Comparison of ENCODE assay signal across 22 cellular contexts in genomic region chr7:31940167-31940566, GRCh38.
DNase-seq lines count a peak whose midpoint lies in the region; ATAC-seq, FAIRE-seq and TF ChIP-seq lines count a peak whose summit lies in the region.
"Had no signal": no experiment of that assay in that cellular context is flagged by ENCODE, and none has a peak within 500 bp of the region (broad histone marks: within the 10 kb centered on the region; RNA-seq: fewer than 3 reads in every experiment).

No MANE protein-coding gene starts in this region.

- 86% methylated on average over 1 of the region's 1 CpG for WGBS in A549 (ENCODE audit: missing lambda C conversion rate)
- 89% methylated on average over 1 of the region's 1 CpG for WGBS in mesenchymal stem cell

- no peak overlapping the region for H4K91ac ChIP-seq in mesenchymal stem cell (ENCODE audit: low read length)

- H3K4me3 Mint-ChIP-seq in activated CD4-positive, alpha-beta T cell treated with anti-CD3 and anti-CD28 coated beads, Interleukin-2, amount 10 ng/mL, durations not matched to agents 24 days and 14 days = no peak overlapping the region
- H3K4me3 Mint-ChIP-seq in chondrocyte (ENCODE audit: unreplicated experiment) = no peak overlapping the region
- H3K4me3 Mint-ChIP-seq in CD8-positive, alpha-beta T cell = no peak overlapping the region
- H3K4me3 Mint-ChIP-seq: CD4-positive, alpha-beta memory T cell; HFFc6 had no signal

- H3K4me3 ChIP-seq in A549 (no peak overlapping the region), RWPE2 (ENCODE audit: severe bottlenecking) (no peak overlapping the region), mesenchymal stem cell (ENCODE audit: insufficient read depth in 1 of 2, low read depth in 1 of 2, low read length in 2 of 2) (no peak overlapping the region)
- H3K4me3 ChIP-seq in CD8-positive, alpha-beta T cell (ENCODE audit: low read depth, low read length) = no peak overlapping the region
- H3K4me3 ChIP-seq: GM12878, GM23248, HAP-1 had no signal

- intact Hi-C loops in activated CD4-positive, alpha-beta T cell treated with anti-CD3 and anti-CD28 coated beads, Interleukin-2, amount 10 ng/mL, durations not matched to agents 24 days and 14 days (cut with micrococcal nuclease) = no loop called here
- intact Hi-C loops in CD8-positive, alpha-beta T cell (cut with DNase I, micrococcal nuclease) = no loop called here

- H3K36me3 Mint-ChIP-seq in activated CD4-positive, alpha-beta T cell treated with anti-CD3 and anti-CD28 coated beads, Interleukin-2, amount 10 ng/mL, durations not matched to agents 24 days and 14 days (ENCODE audit: low read depth) = no peaks in the 10 kb centered on the region
- H3K36me3 Mint-ChIP-seq in chondrocyte (ENCODE audit: low read depth) = peaks cover 2% of the 10 kb centered on the region
- no peaks in the 10 kb centered on the region for H3K36me3 Mint-ChIP-seq in CD8-positive, alpha-beta T cell
- H3K36me3 Mint-ChIP-seq: CD4-positive, alpha-beta memory T cell had no signal

- TF ChIP-seq EP300 in A549 (IDR thresholded peaks at IDR 0.05) = no peak

- H2BK120ac ChIP-seq in mesenchymal stem cell (ENCODE audit: low read depth, low read length) = no peak overlapping the region

- no peak overlapping the region for H3K9ac ChIP-seq in mesenchymal stem cell (ENCODE audit: low read length)
- H3K9ac ChIP-seq: GM23248 had no signal

- POLR2A ChIA-PET in A549 (lab: Yijun Ruan, JAX) = no interaction called here
- POLR2A ChIA-PET in CD8-positive, alpha-beta T cell (lab: Charles Lee) = no interaction called here

- no peaks in the 10 kb centered on the region for H3K27me3 Mint-ChIP-seq in activated CD4-positive, alpha-beta T cell treated with anti-CD3 and anti-CD28 coated beads, Interleukin-2, amount 10 ng/mL, durations not matched to agents 24 days and 14 days
- no peaks in the 10 kb centered on the region for H3K27me3 Mint-ChIP-seq in chondrocyte (ENCODE audit: low read depth)
- no peaks in the 10 kb centered on the region for H3K27me3 Mint-ChIP-seq in CD8-positive, alpha-beta T cell (ENCODE audit: low read depth)
- H3K27me3 Mint-ChIP-seq: CD4-positive, alpha-beta memory T cell had no signal

- peaks cover 15% of the 10 kb centered on the region for H3K79me1 ChIP-seq in mesenchymal stem cell (replicated peaks; ENCODE audit: low read length, poor library complexity, severe bottlenecking)

- H3K4ac ChIP-seq in mesenchymal stem cell (ENCODE audit: low read depth in 1 of 2, low read length in 2 of 2) = no peak overlapping the region

- no peak overlapping the region for H2AK5ac ChIP-seq in mesenchymal stem cell (ENCODE audit: low read length, severe bottlenecking)

- no peak for DNase-seq in A549 (ENCODE audit: low read depth in 1 of 2, low spot score in 1 of 2)
- no peak for DNase-seq in H54 (ENCODE audit: insufficient read length, low spot score)
- no peak for DNase-seq in RWPE2 (ENCODE audit: low spot score)
- no peak for DNase-seq in mesenchymal stem cell
- no peak for DNase-seq in activated CD4-positive, alpha-beta T cell treated with anti-CD3 and anti-CD28 coated beads, Interleukin-2, amount 10 ng/mL, durations not matched to agents 24 days and 14 days
- DNase-seq in chondrocyte (ENCODE audit: low spot score) = no peak
- no peak for DNase-seq in CD8-positive, alpha-beta T cell
- DNase-seq: 8988T; C1 segment of cervical spinal cord; Caco-2; CD4-positive, alpha-beta memory T cell; DMS 273 treated with DMSO at 0.1 percent for 48 hours; DMS79; EL; GDM1; GM23248; HFFc6 had no signal

- H3K14ac ChIP-seq in mesenchymal stem cell (ENCODE audit: low read length in 2 of 2) = no peak overlapping the region

- peaks cover 12% of the 10 kb centered on the region; the same call in 2 of the 3 replicates for H3K9me3 ChIP-seq in A549
- no peaks in the 10 kb centered on the region for H3K9me3 ChIP-seq in RWPE2 (ENCODE audit: severe bottlenecking)
- H3K9me3 ChIP-seq in mesenchymal stem cell (ENCODE audit: control insufficient read depth, low read length) = peaks cover 3% of the 10 kb centered on the region
- no peaks in the 10 kb centered on the region for H3K9me3 ChIP-seq in CD8-positive, alpha-beta T cell (ENCODE audit: low read length)
- H3K9me3 ChIP-seq: Caco-2, HAP-1 had no signal

- CTCF ChIA-PET in A549 (lab: Yijun Ruan, JAX) = interaction anchor here (0.8 kb wide), 1 partner anchor 196 kb away, joined by 4 read pairs; no protein-coding TSS in a partner anchor
- CTCF ChIA-PET in CD8-positive, alpha-beta T cell (lab: Charles Lee) = no interaction called here

- H2BK12ac ChIP-seq in mesenchymal stem cell (ENCODE audit: low read length in 2 of 2) = no peak overlapping the region

- H3K4me1 ChIP-seq in A549 (peaks cover 80% of the 10 kb centered on the region), RWPE2 (ENCODE audit: insufficient read depth, poor library complexity, severe bottlenecking) (peaks cover 38% of the 10 kb centered on the region), mesenchymal stem cell (ENCODE audit: control insufficient read depth, insufficient read depth, low read depth, low read length) (peaks cover 5% of the 10 kb centered on the region)
- H3K4me1 ChIP-seq in CD8-positive, alpha-beta T cell (ENCODE audit: insufficient read depth, low read length) = no peaks in the 10 kb centered on the region
- H3K4me1 ChIP-seq: Caco-2, HAP-1 had no signal

- no peak overlapping the region for H3K23ac ChIP-seq in mesenchymal stem cell (ENCODE audit: low read length in 2 of 2)

- H3K4me2 ChIP-seq in A549 (peak overlapping the region; percentile 71; the same call in 2 of the 3 replicates), mesenchymal stem cell (ENCODE audit: low read length, poor library complexity, severe bottlenecking) (no peak overlapping the region)

- TF ChIP-seq RAD21 in A549 (conservative IDR thresholded peaks at IDR 0.05 in 1 of 2, IDR thresholded peaks at IDR 0.05 in 1 of 2) = no peak

- no peaks in the 10 kb centered on the region for H3K36me3 ChIP-seq in RWPE2 (ENCODE audit: low read depth)
- no peaks in the 10 kb centered on the region for H3K36me3 ChIP-seq in mesenchymal stem cell (ENCODE audit: control insufficient read depth in 1 of 2, insufficient read depth in 2 of 2, low read depth in 1 of 2, low read length in 2 of 2)
- no peaks in the 10 kb centered on the region for H3K36me3 ChIP-seq in CD8-positive, alpha-beta T cell (ENCODE audit: insufficient read depth, low read length)
- H3K36me3 ChIP-seq: HAP-1 had no signal

- no peak overlapping the region for H2BK15ac ChIP-seq in mesenchymal stem cell (ENCODE audit: low read depth, poor library complexity, severe bottlenecking)

- H3K27me3 ChIP-seq in RWPE2 (ENCODE audit: insufficient read depth, poor library complexity, severe bottlenecking) = no peaks in the 10 kb centered on the region
- no peaks in the 10 kb centered on the region for H3K27me3 ChIP-seq in mesenchymal stem cell (ENCODE audit: control insufficient read depth in 1 of 2, insufficient read depth in 1 of 2, low read length in 2 of 2)
- no peaks in the 10 kb centered on the region for H3K27me3 ChIP-seq in CD8-positive, alpha-beta T cell (ENCODE audit: insufficient read depth, low read length)

- no peak overlapping the region for H3K27ac Mint-ChIP-seq in activated CD4-positive, alpha-beta T cell treated with anti-CD3 and anti-CD28 coated beads, Interleukin-2, amount 10 ng/mL, durations not matched to agents 24 days and 14 days
- H3K27ac Mint-ChIP-seq in chondrocyte (ENCODE audit: unreplicated experiment) = no peak overlapping the region
- no peak overlapping the region for H3K27ac Mint-ChIP-seq in CD8-positive, alpha-beta T cell
- H3K27ac Mint-ChIP-seq: HFFc6 had no signal

- H3K4me1 Mint-ChIP-seq in activated CD4-positive, alpha-beta T cell treated with anti-CD3 and anti-CD28 coated beads, Interleukin-2, amount 10 ng/mL, durations not matched to agents 24 days and 14 days = no peaks in the 10 kb centered on the region
- peaks cover 14% of the 10 kb centered on the region for H3K4me1 Mint-ChIP-seq in chondrocyte (ENCODE audit: low read depth)
- no peaks in the 10 kb centered on the region for H3K4me1 Mint-ChIP-seq in CD8-positive, alpha-beta T cell (ENCODE audit: low read depth)
- H3K4me1 Mint-ChIP-seq: CD4-positive, alpha-beta memory T cell had no signal

- no peak overlapping the region for H4K8ac ChIP-seq in mesenchymal stem cell (ENCODE audit: low read length)

- TF ChIP-seq POLR2A in A549 (IDR thresholded peaks at IDR 0.05; ENCODE audit: low read length) (no peak), H54 (IDR thresholded peaks at IDR 0.05; ENCODE audit: low read depth, low read length) (no peak)

- H2AFZ ChIP-seq in mesenchymal stem cell (ENCODE audit: low read depth, low read length) = no peak overlapping the region
- H2AFZ ChIP-seq: GM23248 had no signal

- no peaks in the 10 kb centered on the region for H3K9me3 Mint-ChIP-seq in activated CD4-positive, alpha-beta T cell treated with anti-CD3 and anti-CD28 coated beads, Interleukin-2, amount 10 ng/mL, durations not matched to agents 24 days and 14 days
- no peaks in the 10 kb centered on the region for H3K9me3 Mint-ChIP-seq in chondrocyte (ENCODE audit: low read depth)
- no peaks in the 10 kb centered on the region for H3K9me3 Mint-ChIP-seq in CD8-positive, alpha-beta T cell

- ATAC-seq in A549 (no peak), RWPE2 (ENCODE audit: low read depth) (no peak), GM18868 (IDR thresholded peaks at IDR 0.05; ENCODE audit: unreplicated experiment) (no peak)
- ATAC-seq in CD8-positive, alpha-beta T cell = no peak
- ATAC-seq: GM12878 had no signal

- H2BK5ac ChIP-seq in mesenchymal stem cell (ENCODE audit: low read depth, low read length, poor library complexity, severe bottlenecking) = no peak overlapping the region

- H3K27ac ChIP-seq in A549 (peak overlapping the region; percentile 78 to 85), RWPE2 (ENCODE audit: poor library complexity, severe bottlenecking) (peak overlapping the region; percentile 89), mesenchymal stem cell (ENCODE audit: low read length, poor library complexity, severe bottlenecking) (peak overlapping the region; percentile 66)
- no peak overlapping the region for H3K27ac ChIP-seq in CD8-positive, alpha-beta T cell (ENCODE audit: low read depth, low read length)

- H3K18ac ChIP-seq in mesenchymal stem cell (ENCODE audit: low read depth in 1 of 2, low read length in 2 of 2) = peak overlapping the region in 1 of 2 experiments; percentile 64

- TF ChIP-seq CTCF in A549 (IDR thresholded peaks at IDR 0.05) (no peak), RWPE2 (IDR thresholded peaks at IDR 0.05; ENCODE audit: poor library complexity, severe bottlenecking) (no peak), chondrocyte (IDR thresholded peaks at IDR 0.05) (no peak)
- TF ChIP-seq CTCF in CD8-positive, alpha-beta T cell (IDR thresholded peaks at IDR 0.05) = no peak

- FAIRE-seq in A549 (lab: Jason Lieb, UNC) (no peak), H54 (lab: Jason Lieb, UNC) (peak; percentile 6)
- FAIRE-seq: D721Med, GM12878, H1 had no signal
